In the genomic region with DNA sequence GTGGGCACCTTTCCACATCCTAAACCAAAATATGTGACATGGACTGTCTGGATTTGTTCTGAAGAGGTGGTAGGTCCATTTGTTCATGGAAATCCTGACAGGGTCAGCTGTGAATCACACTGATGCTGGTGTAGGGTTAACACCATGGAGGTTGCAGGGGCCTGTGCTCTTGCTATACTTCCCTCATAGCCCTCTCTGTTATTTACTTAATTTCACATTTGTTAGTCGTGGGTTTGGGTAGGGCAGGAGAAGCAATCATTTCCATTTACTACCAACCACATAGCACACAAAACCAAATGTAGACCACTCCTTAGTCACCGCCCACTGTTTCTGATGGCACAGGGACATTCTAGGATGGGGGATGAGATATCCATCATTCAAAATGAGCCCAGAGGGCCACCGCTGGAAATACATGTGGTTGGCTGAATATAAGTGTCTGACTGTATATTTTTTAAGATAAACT, we compare ENCODE assay signal across 29 cellular contexts.
"Had no signal": no experiment of that assay in that cellular context is flagged by ENCODE, and none has a peak within 500 bp of the region (broad histone marks: within the 10 kb centered on the region; RNA-seq: fewer than 3 reads in every experiment).

No MANE protein-coding gene starts in this region.

- ATAC-seq: activated CD8-positive, alpha-beta T cell treated with anti-CD3 and anti-CD28 coated beads, Interleukin-2, amount 10 ng/mL, durations not matched to agents 7 days and 5 days; esophagus mucosa; right cardiac atrium; T-cell had no signal

- H3K9me3 ChIP-seq: adrenal gland, ascending aorta, left ventricle myocardium inferior, testis, upper lobe of left lung had no signal

- H3K4me3 ChIP-seq: adrenal gland, ascending aorta, hepatocyte, left ventricle myocardium inferior, skin epidermis, testis, upper lobe of left lung had no signal

- H3K27ac ChIP-seq: adrenal gland, ascending aorta, brain microvascular endothelial cell, hepatocyte, left ventricle myocardium inferior, parathyroid adenoma, skin epidermis, testis, upper lobe of left lung had no signal

- H3K27ac Mint-ChIP-seq: activated CD8-positive, alpha-beta T cell treated with anti-CD3 and anti-CD28 coated beads, Interleukin-2, amount 10 ng/mL, durations not matched to agents 7 days and 5 days; activated naive CD4-positive, alpha-beta T cell treated with anti-CD3 and anti-CD28 coated beads, Interleukin-2, amount 50 U/mL, for 24 hours; activated T-helper 1 cell treated with anti-CD3 and anti-CD28 coated beads, Interleukin-12 subunit alpha, Interleukin-12 subunit beta, Interleukin-2, Interleukin-4 antibody, amounts not matched to agents 30 ng/mL and 10 ng/mL and 1 ng/mL, durations not matched to agents 14 hours and 24 hours and 36 hours; T-cell; T-helper 2 cell treated with Interferon-gamma antibody and Interleukin-4, amounts not matched to agents 5 μg/mL and 100 μg/mL, for 36 hours had no signal

- H3K4me2 ChIP-seq: hepatocyte had no signal

- H3K27me3 ChIP-seq: adrenal gland, ascending aorta, brain microvascular endothelial cell, hepatocyte, testis, upper lobe of left lung had no signal

- H3K4me1 ChIP-seq: adrenal gland, ascending aorta, left ventricle myocardium inferior, parathyroid adenoma, testis, upper lobe of left lung had no signal

- H3K36me3 Mint-ChIP-seq: activated naive CD4-positive, alpha-beta T cell treated with anti-CD3 and anti-CD28 coated beads, Interleukin-2, amount 50 U/mL, for 24 hours; T-cell had no signal

- DNase-seq: activated CD4-positive, alpha-beta T cell treated with anti-CD3 and anti-CD28 coated beads for 1 hour; activated CD4-positive, alpha-beta T cell treated with anti-CD3 and anti-CD28 coated beads, Interleukin-2, amount 50 U/mL, for 1 hour; activated CD8-positive, alpha-beta T cell treated with anti-CD3 and anti-CD28 coated beads, Interleukin-2, amount 10 ng/mL, durations not matched to agents 7 days and 5 days; activated gamma-delta T cell; adrenal gland; brain microvascular endothelial cell; caudate nucleus; effector memory CD4-positive, alpha-beta T cell; foreskin melanocyte; glutamatergic neuron; left ventricle myocardium inferior; nephron progenitor cell; nucleus accumbens; right cardiac atrium; stimulated activated CD4-positive, alpha-beta T cell treated with anti-CD3 and anti-CD28 coated beads, Interleukin-1b, Interleukin-23, amount 100 ng/mL, for 48 hours; T-cell; testis; upper lobe of left lung had no signal

- H3K9me3 Mint-ChIP-seq: activated naive CD4-positive, alpha-beta T cell treated with anti-CD3 and anti-CD28 coated beads, Interleukin-2, amount 50 U/mL, for 24 hours; activated T-helper 1 cell treated with anti-CD3 and anti-CD28 coated beads, Interleukin-12 subunit alpha, Interleukin-12 subunit beta, Interleukin-2, Interleukin-4 antibody, amounts not matched to agents 30 ng/mL and 10 ng/mL and 1 ng/mL, durations not matched to agents 14 hours and 24 hours and 36 hours; nephron progenitor cell; T-cell; T-helper 2 cell treated with Interferon-gamma antibody and Interleukin-4, amounts not matched to agents 5 μg/mL and 100 μg/mL, for 36 hours had no signal

- H3K36me3 ChIP-seq: adrenal gland, ascending aorta, brain microvascular endothelial cell, left ventricle myocardium inferior, upper lobe of left lung had no signal

- H3K79me2 ChIP-seq: hepatocyte, parathyroid adenoma had no signal

- H3K4me3 Mint-ChIP-seq: activated CD8-positive, alpha-beta T cell treated with anti-CD3 and anti-CD28 coated beads, Interleukin-2, amount 10 ng/mL, durations not matched to agents 7 days and 5 days; activated naive CD4-positive, alpha-beta T cell treated with anti-CD3 and anti-CD28 coated beads, Interleukin-2, amount 50 U/mL, for 24 hours; activated T-helper 1 cell treated with anti-CD3 and anti-CD28 coated beads, Interleukin-12 subunit alpha, Interleukin-12 subunit beta, Interleukin-2, Interleukin-4 antibody, amounts not matched to agents 30 ng/mL and 10 ng/mL and 1 ng/mL, durations not matched to agents 14 hours and 24 hours and 36 hours; T-cell; T-helper 2 cell treated with Interferon-gamma antibody and Interleukin-4, amounts not matched to agents 5 μg/mL and 100 μg/mL, for 36 hours had no signal

- H2AFZ ChIP-seq: hepatocyte, parathyroid adenoma had no signal

- H3K9ac ChIP-seq: parathyroid adenoma had no signal

- FAIRE-seq: colon, endothelial cell of umbilical vein, TTC549 had no signal
